8 cellular contexts compared by ENCODE assay signal in the genomic region with DNA sequence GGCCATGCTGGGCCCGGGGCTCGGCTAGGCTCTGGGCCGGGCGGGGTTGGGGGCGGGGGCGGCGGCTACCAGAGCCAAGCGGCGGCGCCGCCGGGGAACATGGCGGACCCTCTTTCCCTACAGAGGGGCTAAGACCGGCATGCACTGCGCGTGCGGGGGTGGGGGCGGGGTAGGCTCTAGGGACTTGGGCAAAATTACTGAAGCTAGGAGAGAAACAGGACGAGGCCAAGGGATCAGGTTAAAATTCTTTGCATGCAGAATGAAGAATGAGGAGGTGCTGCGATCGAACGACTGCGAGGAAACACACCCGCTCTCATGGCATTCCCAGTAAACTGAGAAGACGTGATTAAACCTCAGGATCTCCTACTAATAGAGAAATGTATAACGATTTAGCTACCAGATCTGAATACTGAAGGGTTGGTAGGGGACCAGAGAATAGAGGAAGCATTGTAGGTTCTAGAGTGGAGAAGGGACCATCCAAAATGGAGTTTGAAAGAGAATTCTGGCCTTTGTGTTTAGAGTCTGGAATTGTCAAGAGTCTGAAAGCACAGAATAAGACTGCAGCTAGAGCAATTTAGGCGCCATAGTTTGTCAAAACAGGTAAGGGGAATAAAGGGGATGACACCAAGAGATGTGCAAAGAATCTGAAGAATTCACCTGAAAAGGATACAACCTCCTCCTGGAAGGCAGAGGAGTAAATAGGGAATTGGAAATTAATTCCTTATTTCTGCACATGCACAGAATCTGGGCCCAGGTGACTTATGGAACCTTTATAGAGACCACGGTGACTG.
DNase-seq lines count a peak whose midpoint lies in the region; TF ChIP-seq lines count a peak whose summit lies in the region.

TSS of gene PPP3CB (minus strand) at position 141 of the 791 bp plus-strand sequence. CDS start at position 6, 135 bp downstream.

- in situ Hi-C loops in HAP-1 (cut with MboI; ENCODE audit: low sequenced_read_pairs): no loop called here

- peak within 1 kb of the TSS; percentile 55 for H2AFZ ChIP-seq in MM.1S (ENCODE audit: low read length)
- peak within 1 kb of the TSS; percentile 43 for H2AFZ ChIP-seq in neuron (ENCODE audit: low read depth, low read length)

- no peaks in the 10 kb centered on the region for H4K20me1 ChIP-seq in MM.1S (ENCODE audit: insufficient read depth, low read length)

- H3K4me3 ChIP-seq in HAP-1 (peak within 1 kb of the TSS; percentile 96), MM.1S (ENCODE audit: low read length) (peak within 1 kb of the TSS; percentile 75), neuron (ENCODE audit: low read length) (peak within 1 kb of the TSS; percentile 97)

- peaks cover 9% of the 10 kb centered on the region for H3F3A ChIP-seq in MM.1S (ENCODE audit: insufficient read depth, low read length)

- no peak for TF ChIP-seq CTCF in MM.1S (IDR thresholded peaks at IDR 0.05; ENCODE audit: low read length)

- no peaks in the 10 kb centered on the region for H3K27me3 ChIP-seq in HAP-1 (ENCODE audit: low read depth)
- no peaks in the 10 kb centered on the region for H3K27me3 ChIP-seq in MM.1S (replicated peaks; ENCODE audit: insufficient read depth, low read length)
- no peaks in the 10 kb centered on the region for H3K27me3 ChIP-seq in neuron (ENCODE audit: insufficient read depth, low read length)

- peak; percentile 96 for DNase-seq in EH (ENCODE audit: low read depth)
- DNase-seq in HAP-1 (ENCODE audit: low spot score in 2 of 2): peak; percentile 92 to 95
- DNase-seq in MM.1S: peak; percentile 95
- DNase-seq in SHP77 treated with DMSO at 0.1 percent for 48 hours (lab: John Stamatoyannopoulos, UW): peak; percentile 46
- DNase-seq in activated gamma-delta T cell treated with anti-CD3 and anti-CD28 coated beads, Interleukin-2, amount 50 U/mL, for 16 hours (ENCODE audit: low read depth): peak; percentile 86
- DNase-seq in foreskin melanocyte: peak; percentile 93
- DNase-seq in stromal cell of bone marrow (ENCODE audit: low read depth): peak; percentile 93

- H3K36me3 ChIP-seq in HAP-1 (replicated peaks): 0 out of 2 replicates have a peak, but pooled peaks cover 4% of the 10 kb centered on the region
- H3K36me3 ChIP-seq in MM.1S (replicated peaks; ENCODE audit: insufficient read depth, low read length): no peaks in the 10 kb centered on the region
- peaks cover 29% of the 10 kb centered on the region for H3K36me3 ChIP-seq in neuron (ENCODE audit: insufficient read depth, low read length)

- H3K9me2 ChIP-seq in MM.1S (replicated peaks; ENCODE audit: insufficient read depth, low read length): no peaks in the 10 kb centered on the region

- H3K4me1 ChIP-seq in HAP-1: peaks cover 13% of the 10 kb centered on the region
- H3K4me1 ChIP-seq in MM.1S (ENCODE audit: low read length): peaks cover 17% of the 10 kb centered on the region
- peaks cover 16% of the 10 kb centered on the region for H3K4me1 ChIP-seq in neuron (ENCODE audit: insufficient read depth, low read length)

- peak within 1 kb of the TSS; percentile 80 for H3K9ac ChIP-seq in MM.1S (ENCODE audit: low read length)

- peak within 1 kb of the TSS; percentile 85 for H3K27ac ChIP-seq in MM.1S (ENCODE audit: low read length)

- peaks cover 38% of the 10 kb centered on the region for H3K79me2 ChIP-seq in MM.1S (ENCODE audit: low read length)

- H3K9me3 ChIP-seq in HAP-1: no peaks in the 10 kb centered on the region
- no peaks in the 10 kb centered on the region for H3K9me3 ChIP-seq in MM.1S (replicated peaks; ENCODE audit: insufficient read depth, low read length)
- H3K9me3 ChIP-seq in neuron (ENCODE audit: low read length): no peaks in the 10 kb centered on the region

- H3K4me2 ChIP-seq in MM.1S (ENCODE audit: low read depth, low read length): peak within 1 kb of the TSS; percentile 91

Comparison
In these comparisons a context has a peak if more than half of its experiments do, and no peak if none do; other contexts are left out.
1. Peak in every context shown above with its lines: DNase-seq, H3K4me3 ChIP-seq and H3K27ac ChIP-seq.
2. DNase-seq: peak in every context shown above with its lines; median percentile 96 in EH; 95 in MM.1S; 94 in HAP-1; 93 in foreskin melanocyte; 93 in stromal cell of bone marrow; 86 in activated gamma-delta T cell treated with anti-CD3 and anti-CD28 coated beads, Interleukin-2, amount 50 U/mL, for 16 hours; 46 in SHP77 treated with DMSO at 0.1 percent for 48 hours.